Comparison of ENCODE assay signal across 25 cellular contexts in genomic region chr3:61008168-61008737, GRCh38.
DNase-seq lines count a peak whose midpoint lies in the region; ATAC-seq and TF ChIP-seq lines count a peak whose summit lies in the region.
"Had no signal": no experiment of that assay in that cellular context is flagged by ENCODE, and none has a peak within 500 bp of the region (broad histone marks: within the 10 kb centered on the region; RNA-seq: fewer than 3 reads in every experiment).

No MANE protein-coding gene starts in this region.

- CTCF ChIA-PET in RWPE1 (lab: Yijun Ruan, JAX) = no interaction called here

- no peaks in the 10 kb centered on the region for H3K27me3 Mint-ChIP-seq in nephron progenitor cell (ENCODE audit: low read depth, poor library complexity)
- H3K27me3 Mint-ChIP-seq: activated CD4-positive, alpha-beta T cell treated with anti-CD3 and anti-CD28 coated beads for 36 hours had no signal

- H3K4me1 ChIP-seq in OCI-LY3 (ENCODE audit: low read length) = peaks cover 22% of the 10 kb centered on the region
- H3K4me1 ChIP-seq: A549, BE2C, SJSA1, thyroid gland had no signal

- 0 out of 2 replicates have a peak overlapping the region, but pooled peaks have one; percentile 61 for H2AFZ ChIP-seq in OCI-LY3 (ENCODE audit: low read depth, low read length)
- H2AFZ ChIP-seq: PC-9 had no signal

- peak overlapping the region; percentile 71 for H3K27ac Mint-ChIP-seq in nephron progenitor cell
- H3K27ac Mint-ChIP-seq: activated CD4-positive, alpha-beta T cell treated with anti-CD3 and anti-CD28 coated beads for 36 hours; mesothelial cell of epicardium; natural killer cell; stimulated activated effector memory CD8-positive, alpha-beta T cell treated with anti-CD3 and anti-CD28 coated beads, Interleukin-12 subunit alpha, Interleukin-12 subunit beta, amount 100 ng/mL, for 72 hours had no signal

- no peaks in the 10 kb centered on the region for H3K36me3 ChIP-seq in OCI-LY3 (replicated peaks; ENCODE audit: low read depth, low read length)
- H3K36me3 ChIP-seq: BE2C, SJSA1, thyroid gland had no signal

- peak; percentile 26 for ATAC-seq in left ventricle myocardium superior
- ATAC-seq in Right ventricle myocardium superior (ENCODE audit: poor library complexity) = no peak
- ATAC-seq: A549; activated CD4-positive, alpha-beta T cell treated with anti-CD3 and anti-CD28 coated beads for 36 hours; activated T-cell treated with anti-CD3 and anti-CD28 coated beads, Interleukin-2, amount 50 U/mL, for 4 hours; stimulated activated effector memory CD8-positive, alpha-beta T cell treated with anti-CD3 and anti-CD28 coated beads, Interleukin-12 subunit alpha, Interleukin-12 subunit beta, amount 100 ng/mL, for 72 hours had no signal

- no peak for TF ChIP-seq CTCF in OCI-LY3 (IDR thresholded peaks at IDR 0.05; ENCODE audit: low read depth, low read length)
- TF ChIP-seq CTCF in nephron progenitor cell (IDR thresholded peaks at IDR 0.05) = no peak
- no peak for TF ChIP-seq CTCF in RWPE1 (conservative IDR thresholded peaks at IDR 0.05; ENCODE audit: low read depth)

- no peak overlapping the region for H3K27ac ChIP-seq in OCI-LY3 (ENCODE audit: low read length)
- no peak overlapping the region for H3K27ac ChIP-seq in RWPE1
- H3K27ac ChIP-seq: A549, PC-9, SJSA1, thyroid gland had no signal

- no peak overlapping the region for H3K9ac ChIP-seq in OCI-LY3 (ENCODE audit: low read length)

- H3K36me3 Mint-ChIP-seq in nephron progenitor cell (ENCODE audit: low read depth) = no peaks in the 10 kb centered on the region
- H3K36me3 Mint-ChIP-seq: mesothelial cell of epicardium; natural killer cell; stimulated activated effector memory CD8-positive, alpha-beta T cell treated with anti-CD3 and anti-CD28 coated beads, Interleukin-12 subunit alpha, Interleukin-12 subunit beta, amount 100 ng/mL, for 72 hours had no signal

- no peaks in the 10 kb centered on the region for H3K9me3 Mint-ChIP-seq in nephron progenitor cell
- H3K9me3 Mint-ChIP-seq: activated T-cell treated with anti-CD3 and anti-CD28 coated beads, Interleukin-2, amount 50 U/mL, for 4 hours; mesothelial cell of epicardium had no signal

- H3K4me3 ChIP-seq in OCI-LY3 (ENCODE audit: low read length) = no peak overlapping the region
- H3K4me3 ChIP-seq: A549, PC-9, SJSA1, thyroid gland had no signal

- H3K4me1 Mint-ChIP-seq in nephron progenitor cell = peaks cover 38% of the 10 kb centered on the region
- H3K4me1 Mint-ChIP-seq: activated CD4-positive, alpha-beta T cell treated with anti-CD3 and anti-CD28 coated beads for 36 hours; mesothelial cell of epicardium; natural killer cell; stimulated activated effector memory CD8-positive, alpha-beta T cell treated with anti-CD3 and anti-CD28 coated beads, Interleukin-12 subunit alpha, Interleukin-12 subunit beta, amount 100 ng/mL, for 72 hours had no signal

- H3K79me2 ChIP-seq in OCI-LY3 (ENCODE audit: low read length) = no peaks in the 10 kb centered on the region

- peak overlapping the region; percentile 41; the same call in 1 of the 2 replicates for H3K4me2 ChIP-seq in OCI-LY3 (ENCODE audit: low read length)
- H3K4me2 ChIP-seq: A549, PC-9 had no signal

- POLR2A ChIA-PET in RWPE1 (lab: Yijun Ruan, JAX; ENCODE audit: low non-redundant PET) = no interaction called here

- intact Hi-C loops in left ventricle myocardium superior (cut with micrococcal nuclease) (no loop called here), Right ventricle myocardium superior (cut with DNase I) (no loop called here)

- no peaks in the 10 kb centered on the region for H3K9me3 ChIP-seq in OCI-LY3 (ENCODE audit: insufficient read depth, low read length)
- H3K9me3 ChIP-seq: A549, BE2C, SJSA1, thyroid gland had no signal

- no peak overlapping the region for H3K4me3 Mint-ChIP-seq in nephron progenitor cell
- H3K4me3 Mint-ChIP-seq: activated CD4-positive, alpha-beta T cell treated with anti-CD3 and anti-CD28 coated beads for 36 hours; activated T-cell treated with anti-CD3 and anti-CD28 coated beads, Interleukin-2, amount 50 U/mL, for 4 hours; mesothelial cell of epicardium; natural killer cell; stimulated activated effector memory CD8-positive, alpha-beta T cell treated with anti-CD3 and anti-CD28 coated beads, Interleukin-12 subunit alpha, Interleukin-12 subunit beta, amount 100 ng/mL, for 72 hours had no signal

- H4K20me1 ChIP-seq in OCI-LY3 (ENCODE audit: insufficient read depth, low read length) = no peaks in the 10 kb centered on the region

- no peaks in the 10 kb centered on the region for H3K27me3 ChIP-seq in OCI-LY3 (ENCODE audit: low read depth, low read length)
- H3K27me3 ChIP-seq: BE2C, SJSA1, thyroid gland had no signal

- DNase-seq in left ventricle myocardium superior (no peak), Right ventricle myocardium superior (no peak), nephron progenitor cell (no peak), NCI-H2029 treated with DMSO at 0.1 percent for 48 hours (lab: John Stamatoyannopoulos, UW) (no peak), RWPE1 (ENCODE audit: low spot score) (no peak)
- DNase-seq in stimulated activated CD4-positive, alpha-beta T cell treated with anti-CD3 and anti-CD28 coated beads, Interleukin-2, amount 100 ng/mL, for 48 hours = no peak
- DNase-seq in stimulated activated naive CD4-positive, alpha-beta T cell (lab: John Stamatoyannopoulos, UW) = no peak
- DNase-seq: activated CD4-positive, alpha-beta T cell treated with anti-CD3 and anti-CD28 coated beads for 36 hours; activated naive CD4-positive, alpha-beta T cell; activated T-cell treated with anti-CD3 and anti-CD28 coated beads, Interleukin-2, amount 50 U/mL, for 4 hours; amniotic stem cell; BE2C; DND-41; left cardiac atrium; natural killer cell; NCI-H2107; NCI-H524 treated with DMSO at 0.1 percent for 48 hours; PC-9; stimulated activated CD4-positive, alpha-beta T cell treated with anti-CD3 and anti-CD28 coated beads, Interleukin-1b, Interleukin-23, amount 100 ng/mL, for 48 hours; thyroid gland had no signal
